In the genomic region with DNA sequence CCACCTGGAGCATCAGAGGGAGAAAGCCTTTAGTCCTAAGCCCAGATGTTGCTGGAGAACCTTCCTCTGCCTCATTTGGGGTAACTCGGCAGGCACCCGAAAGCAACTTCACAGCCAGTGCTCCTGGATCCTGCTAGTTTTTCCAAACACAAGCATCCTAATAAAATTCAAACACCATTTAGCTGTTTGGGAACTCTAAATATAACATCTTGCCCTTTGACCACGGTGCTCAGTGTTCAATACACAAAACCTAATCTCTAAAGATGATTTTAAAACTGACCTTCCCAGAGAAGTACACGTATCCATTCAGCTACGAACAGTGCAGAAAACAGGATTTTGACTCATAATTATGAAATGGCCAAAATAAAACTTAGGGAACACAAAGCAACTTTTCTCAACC, we compare ENCODE assay signal across 1 cellular context.
TF ChIP-seq lines count a peak whose summit lies in the region.

No MANE protein-coding gene starts in this region.

TF ChIP-seq in HepG2, 621 proteins besides CTCF, POLR2A, EP300 and RAD21 (continued from another document):
- 0 out of 2 replicates have a peak, but pooled peaks have one; percentile 13 for TF ChIP-seq ZNF275 (CRISPR knock-in tag; IDR thresholded peaks at IDR 0.05; ENCODE audit: borderline replicate concordance)
- 0 out of 2 replicates have a peak, but pooled peaks have one; percentile 17 for TF ChIP-seq ZFY (CRISPR knock-in tag; IDR thresholded peaks at IDR 0.05)
- TF ChIP-seq ZNF3 (CRISPR knock-in tag; IDR thresholded peaks at IDR 0.05) = 0 out of 2 replicates have a peak, but pooled peaks have one; percentile 4
- TF ChIP-seq, protein P1, sequence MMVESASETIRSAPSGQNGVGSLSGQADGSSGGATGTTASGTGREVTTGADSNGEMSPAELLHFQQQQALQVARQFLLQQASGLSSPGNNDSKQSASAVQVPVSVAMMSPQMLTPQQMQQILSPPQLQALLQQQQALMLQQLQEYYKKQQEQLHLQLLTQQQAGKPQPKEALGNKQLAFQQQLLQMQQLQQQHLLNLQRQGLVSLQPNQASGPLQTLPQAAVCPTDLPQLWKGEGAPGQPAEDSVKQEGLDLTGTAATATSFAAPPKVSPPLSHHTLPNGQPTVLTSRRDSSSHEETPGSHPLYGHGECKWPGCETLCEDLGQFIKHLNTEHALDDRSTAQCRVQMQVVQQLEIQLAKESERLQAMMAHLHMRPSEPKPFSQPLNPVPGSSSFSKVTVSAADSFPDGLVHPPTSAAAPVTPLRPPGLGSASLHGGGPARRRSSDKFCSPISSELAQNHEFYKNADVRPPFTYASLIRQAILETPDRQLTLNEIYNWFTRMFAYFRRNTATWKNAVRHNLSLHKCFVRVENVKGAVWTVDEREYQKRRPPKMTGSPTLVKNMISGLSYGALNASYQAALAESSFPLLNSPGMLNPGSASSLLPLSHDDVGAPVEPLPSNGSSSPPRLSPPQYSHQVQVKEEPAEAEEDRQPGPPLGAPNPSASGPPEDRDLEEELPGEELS (CRISPR knock-in tag; IDR thresholded peaks at IDR 0.05) = peak; percentile 40; the same call in 1 of the 2 replicates
- no peak for TF ChIP-seq MAZ (IDR thresholded peaks at IDR 0.05; ENCODE audit: borderline replicate concordance, low read depth, low read length)
- 0 out of 2 replicates have a peak, but pooled peaks have one; percentile 3 for TF ChIP-seq MAZ (CRISPR knock-in tag; IDR thresholded peaks at IDR 0.05; ENCODE audit: low read depth)
- no peak for TF ChIP-seq ZNF260 (CRISPR knock-in tag; IDR thresholded peaks at IDR 0.05; ENCODE audit: borderline replicate concordance, low read depth)
- no peak for TF ChIP-seq BORCS8-MEF2B (CRISPR knock-in tag; IDR thresholded peaks at IDR 0.05)
- no peak for TF ChIP-seq KDM1A (CRISPR knock-in tag; IDR thresholded peaks at IDR 0.05)
- peak; percentile 17; the same call in 1 of the 2 replicates for TF ChIP-seq BCL6 (CRISPR knock-in tag; IDR thresholded peaks at IDR 0.05)
- peak; percentile 51; the same call in 1 of the 2 replicates for TF ChIP-seq MED1 (CRISPR knock-in tag; IDR thresholded peaks at IDR 0.05)
- 0 out of 2 replicates have a peak, but pooled peaks have one; percentile 51 for TF ChIP-seq ZBTB10 (CRISPR knock-in tag; IDR thresholded peaks at IDR 0.05; ENCODE audit: borderline replicate concordance)
- TF ChIP-seq LCORL (IDR thresholded peaks at IDR 0.05) = no peak
- 0 out of 2 replicates have a peak, but pooled peaks have one; percentile 18 for TF ChIP-seq LCORL (CRISPR knock-in tag; IDR thresholded peaks at IDR 0.05)
- TF ChIP-seq ZNF772 (CRISPR knock-in tag; IDR thresholded peaks at IDR 0.05) = no peak
- TF ChIP-seq ZHX2 (IDR thresholded peaks at IDR 0.05; ENCODE audit: low read depth) = no peak
- TF ChIP-seq ZHX2 (CRISPR knock-in tag; IDR thresholded peaks at IDR 0.05; ENCODE audit: borderline replicate concordance) = peak; percentile 22; the same call in 1 of the 2 replicates
- TF ChIP-seq ZNF430 (CRISPR knock-in tag; IDR thresholded peaks at IDR 0.05) = no peak
- TF ChIP-seq ZNF761 (CRISPR knock-in tag; conservative IDR thresholded peaks at IDR 0.05) = no peak
- TF ChIP-seq ZNF564 (CRISPR knock-in tag; IDR thresholded peaks at IDR 0.05) = 0 out of 2 replicates have a peak, but pooled peaks have one; percentile 60
- TF ChIP-seq NR2F6 (IDR thresholded peaks at IDR 0.05) = peak; percentile 5; the same call in 1 of the 2 replicates
- TF ChIP-seq NR2F6 (CRISPR knock-in tag; IDR thresholded peaks at IDR 0.05) = no peak
- TF ChIP-seq ZNF264 (CRISPR knock-in tag; IDR thresholded peaks at IDR 0.05) = no peak
- peak; percentile 53; the same call in 1 of the 2 replicates for TF ChIP-seq HNF4A (CRISPR knock-in tag; IDR thresholded peaks at IDR 0.05)
- TF ChIP-seq ZNF614 (CRISPR knock-in tag; IDR thresholded peaks at IDR 0.05; ENCODE audit: borderline replicate concordance) = no peak
- no peak for TF ChIP-seq GZF1 (CRISPR knock-in tag; IDR thresholded peaks at IDR 0.05)
- TF ChIP-seq SKIL (CRISPR knock-in tag; IDR thresholded peaks at IDR 0.05; ENCODE audit: borderline replicate concordance) = no peak
- peak; percentile 38; the same call in 1 of the 2 replicates for TF ChIP-seq PPARG (CRISPR knock-in tag; conservative IDR thresholded peaks at IDR 0.05)
- TF ChIP-seq TCF7 (IDR thresholded peaks at IDR 0.05; ENCODE audit: low read depth) = 0 out of 2 replicates have a peak, but pooled peaks have one; percentile 19
- TF ChIP-seq YEATS4 (CRISPR knock-in tag; IDR thresholded peaks at IDR 0.05; ENCODE audit: borderline replicate concordance) = 0 out of 2 replicates have a peak, but pooled peaks have one; percentile 2
